8 cellular contexts compared by ENCODE assay signal in the genomic region with DNA sequence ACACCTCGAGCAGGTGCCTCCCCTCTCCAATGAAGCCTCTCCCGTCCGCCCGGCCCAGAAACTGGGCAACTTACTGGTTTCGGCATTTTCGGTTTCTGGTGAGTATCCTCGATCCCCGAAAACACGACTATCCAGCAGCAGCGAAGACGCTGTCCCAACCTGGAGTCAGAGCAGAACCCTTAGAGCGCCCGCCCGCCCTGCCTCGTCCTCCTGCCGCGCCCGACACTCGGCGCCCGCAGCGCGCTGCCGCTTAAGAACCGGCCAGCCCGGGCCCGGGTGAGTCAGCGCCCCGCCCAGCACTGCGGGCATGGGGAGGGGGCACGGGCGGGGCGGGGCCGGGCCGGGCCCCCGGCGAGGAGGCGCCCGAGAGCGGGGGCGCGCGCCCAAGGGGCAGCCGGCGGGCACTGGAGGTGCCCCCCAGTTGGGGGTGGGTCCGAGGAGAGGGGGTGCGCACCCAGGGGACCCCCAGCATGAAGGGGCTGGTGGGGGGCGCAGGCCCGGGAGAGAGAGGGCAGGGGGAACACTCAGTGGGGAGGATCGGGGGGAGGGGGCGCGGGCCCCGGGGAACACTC. TPM values are rescaled to one million over a fixed set of nuclear protein-coding genes. Genes with fewer than 3 reads are reported as not detected.
DNase-seq lines count a peak whose midpoint lies in the region; ATAC-seq and TF ChIP-seq lines count a peak whose summit lies in the region.

No MANE protein-coding gene starts in this region.

- peak overlapping the region; percentile 70 for H3K27ac ChIP-seq in AG04450 (ENCODE audit: low read depth, low read length)
- peak overlapping the region; percentile 96 to 98 for H3K27ac ChIP-seq in mucosa of rectum (ENCODE audit: low read depth in 2 of 2, low read length in 2 of 2)

- POLR2A ChIA-PET in AG04450 (lab: Yijun Ruan, JAX): no interaction called here

- H3K27me3 ChIP-seq in AG04450 (ENCODE audit: control insufficient read depth, insufficient read depth, low read length) (no peaks in the 10 kb centered on the region), mucosa of rectum (ENCODE audit: control insufficient read depth in 2 of 2, insufficient read depth in 2 of 2, low read length in 2 of 2) (no peaks in the 10 kb centered on the region)

- peak; percentile 40 for ATAC-seq in GM18907 (IDR thresholded peaks at IDR 0.05; ENCODE audit: unreplicated experiment)
- peak; percentile 35 for ATAC-seq in HG03159 (IDR thresholded peaks at IDR 0.05; ENCODE audit: unreplicated experiment)

- peaks cover 23 to 34% of the 10 kb centered on the region in 2 donors for H3K4me1 ChIP-seq in mucosa of rectum (ENCODE audit: control insufficient read depth in 2 of 2, insufficient read depth in 2 of 2, low read length in 2 of 2)

- CTCF ChIA-PET in AG04450 (lab: Charles Lee): no interaction called here

- H3K4me3 ChIP-seq in AG04450 (ENCODE audit: low read depth, low read length) (peak overlapping the region; percentile 78), epithelial cell of esophagus (ENCODE audit: low read length) (peak overlapping the region; percentile 86), mucosa of rectum (ENCODE audit: low read length in 2 of 2) (peak overlapping the region; percentile 88 to 92)

- TF ChIP-seq CTCF in AG04450 (IDR thresholded peaks at IDR 0.05; ENCODE audit: low read depth, low read length) (no peak), epithelial cell of esophagus (IDR thresholded peaks at IDR 0.05; ENCODE audit: insufficient read depth, low read depth, low read length, missing control alignments) (no peak)

- H3K36me3 ChIP-seq in mucosa of rectum (ENCODE audit: control insufficient read depth in 2 of 2, insufficient read depth in 2 of 2, low read length in 2 of 2): peaks cover 11% of the 10 kb centered on the region in 2 donors

- DNase-seq in AG04450 (ENCODE audit: low read depth, low spot score): no peak
- peak; percentile 21 for DNase-seq in NOMO-1 treated with dmso at 0.1 percent for 144 hours (lab: John Stamatoyannopoulos, UW; ENCODE audit: unreplicated experiment)
- peak; percentile 77 for DNase-seq in activated T-cell treated with anti-CD3 and anti-CD28 coated beads for 1 hour (ENCODE audit: low read depth)
- DNase-seq in epithelial cell of esophagus (ENCODE audit: low read depth): peak; percentile 87
- DNase-seq in stimulated activated CD8-positive, alpha-beta memory T cell treated with anti-CD3 and anti-CD28 coated beads, Interleukin-7, amount 100 ng/mL, for 24 hours (ENCODE audit: low read depth): peak; percentile 61

- H3K9ac ChIP-seq in mucosa of rectum (ENCODE audit: low read depth in 1 of 2, low read length in 2 of 2): peak overlapping the region; percentile 88 to 97

- no peaks in the 10 kb centered on the region for H3K9me3 ChIP-seq in AG04450 (ENCODE audit: control insufficient read depth, insufficient read depth, low read length)
- no peaks in the 10 kb centered on the region for H3K9me3 ChIP-seq in mucosa of rectum (ENCODE audit: control insufficient read depth in 2 of 2, low read length in 2 of 2)

RNA-seq across cellular contexts. Expression of a gene that starts 1.1 kb away (rescaled TPM):
- polyA plus RNA-seq in AG04450 (2011; rRNA removed): 56.7 and 61.2 TPM in 2 replicates
- polyA minus RNA-seq in AG04450 (2011; rRNA and poly(A)+ RNA removed): 58.7 and 59.5 TPM in 2 replicates
